24 cellular contexts compared by ENCODE assay signal in genomic region chr7:135924302-135924701, GRCh38. TPM values are rescaled to one million over a fixed set of nuclear protein-coding genes. Genes with fewer than 3 reads are reported as not detected.
DNase-seq lines count a peak whose midpoint lies in the region; ATAC-seq, FAIRE-seq and TF ChIP-seq lines count a peak whose summit lies in the region.
"Had no signal": no experiment of that assay in that cellular context is flagged by ENCODE, and none has a peak within 500 bp of the region (broad histone marks: within the 10 kb centered on the region; RNA-seq: fewer than 3 reads in every experiment).

No MANE protein-coding gene starts in this region.

- no peak for ATAC-seq in GM23338
- ATAC-seq in GM19035 (IDR thresholded peaks at IDR 0.05; ENCODE audit: unreplicated experiment), result no peak
- no peak for ATAC-seq in left colon
- ATAC-seq: stimulated activated naive CD8-positive, alpha-beta T cell treated with anti-CD3 and anti-CD28 coated beads, Interleukin-15, Interleukin-2, amounts not matched to agents 100 U/mL and 50 U/mL, for 24 hours had no signal

- H3K4me3 ChIP-seq in ACC112 (ENCODE audit: low read depth, low read length), result no peak overlapping the region
- no peak overlapping the region for H3K4me3 ChIP-seq in GM23338
- H3K4me3 ChIP-seq in astrocyte (ENCODE audit: insufficient read depth, low read depth, low read length), result no peak overlapping the region
- no peak overlapping the region for H3K4me3 ChIP-seq in mesodermal cell (ENCODE audit: extremely low read depth, insufficient read depth, low read length, poor library complexity, severe bottlenecking)
- no peak overlapping the region for H3K4me3 ChIP-seq in kidney (ENCODE audit: low read length in 2 of 2)
- H3K4me3 ChIP-seq: dorsolateral prefrontal cortex, tibial artery had no signal

- H2AFZ ChIP-seq in ACC112 (ENCODE audit: low read length, unreplicated experiment), result no peak overlapping the region
- no peak overlapping the region for H2AFZ ChIP-seq in GM23338
- no peak overlapping the region for H2AFZ ChIP-seq in astrocyte (ENCODE audit: low read depth, low read length)

- no peaks in the 10 kb centered on the region for H3K9me3 ChIP-seq in astrocyte (ENCODE audit: insufficient read depth, low read depth, low read length)
- no peaks in the 10 kb centered on the region for H3K9me3 ChIP-seq in mesodermal cell (ENCODE audit: control insufficient read depth, low read length)
- no peaks in the 10 kb centered on the region for H3K9me3 ChIP-seq in kidney (ENCODE audit: control insufficient read depth in 1 of 2, low read length in 2 of 2)
- H3K9me3 ChIP-seq: tibial artery had no signal

- no peak for TF ChIP-seq POLR2A in erythroblast (IDR thresholded peaks at IDR 0.05; ENCODE audit: low read length)

- H4K20me1 ChIP-seq in GM23338 (replicated peaks; ENCODE audit: insufficient read depth) (no peaks in the 10 kb centered on the region), astrocyte (ENCODE audit: insufficient read depth, low read length) (no peaks in the 10 kb centered on the region)

- H3K4me1 ChIP-seq in ACC112 (ENCODE audit: control insufficient read depth, insufficient read depth, low read length, unreplicated experiment) (peaks cover 26% of the 10 kb centered on the region), GM23338 (ENCODE audit: insufficient read depth) (no peaks in the 10 kb centered on the region), astrocyte (ENCODE audit: insufficient read depth, low read length) (peaks cover 22% of the 10 kb centered on the region), mesodermal cell (ENCODE audit: control insufficient read depth, insufficient read depth, low read length, poor library complexity, severe bottlenecking) (peaks cover 32% of the 10 kb centered on the region), kidney (ENCODE audit: control insufficient read depth in 1 of 2, insufficient read depth in 1 of 2, low read depth in 1 of 2, low read length in 2 of 2) (peaks cover 0 to 2% of the 10 kb centered on the region in 2 donors)
- H3K4me1 ChIP-seq: tibial artery had no signal

- H3K4me2 ChIP-seq in GM23338, result no peak overlapping the region
- H3K4me2 ChIP-seq in astrocyte (ENCODE audit: low read length), result peak overlapping the region; percentile 71

- intact Hi-C loops in kidney (cut with DNase I) (no loop called here), left colon (cut with DNase I, micrococcal nuclease) (no loop called here)

- no peaks in the 10 kb centered on the region for H3K27me3 Mint-ChIP-seq in GM23338 (ENCODE audit: insufficient read depth, low read depth, poor library complexity)
- H3K27me3 Mint-ChIP-seq in astrocyte (ENCODE audit: low read depth, unreplicated experiment), result no peaks in the 10 kb centered on the region
- H3K27me3 Mint-ChIP-seq: activated CD4-positive, alpha-beta memory T cell treated with anti-CD3 and anti-CD28 coated beads, Interleukin-2, amount 10 ng/mL, durations not matched to agents 7 days and 5 days; CD4-positive, alpha-beta T cell had no signal

- H3K4me3 Mint-ChIP-seq in GM23338 (no peak overlapping the region), astrocyte (ENCODE audit: unreplicated experiment) (no peak overlapping the region)
- H3K4me3 Mint-ChIP-seq: activated CD4-positive, alpha-beta memory T cell treated with anti-CD3 and anti-CD28 coated beads, Interleukin-2, amount 10 ng/mL, durations not matched to agents 7 days and 5 days; CD4-positive, alpha-beta T cell; neural crest cell had no signal

- 93 to 94% methylated on average over 2 to 3 of the region's 3 CpGs for WGBS in mesodermal cell (ENCODE audit: insufficient coverage in 2 of 2), 2 experiments

- peak overlapping the region; percentile 64 for H3K9ac ChIP-seq in astrocyte (ENCODE audit: low read length)
- no peak overlapping the region for H3K9ac ChIP-seq in kidney (ENCODE audit: low read length in 2 of 2)

- H3K27ac Mint-ChIP-seq in GM23338 (peak overlapping the region; percentile 44; the same call in 1 of the 2 replicates), astrocyte (ENCODE audit: unreplicated experiment) (peak overlapping the region; percentile 23)
- H3K27ac Mint-ChIP-seq: activated CD4-positive, alpha-beta memory T cell treated with anti-CD3 and anti-CD28 coated beads, Interleukin-2, amount 10 ng/mL, durations not matched to agents 7 days and 5 days; CD4-positive, alpha-beta T cell had no signal

- H3K27ac ChIP-seq in ACC112 (ENCODE audit: low read depth, low read length) (peak overlapping the region; percentile 81), GM23338 (ENCODE audit: low read depth) (no peak overlapping the region), astrocyte (ENCODE audit: low read depth, low read length) (peak overlapping the region; percentile 81), mesodermal cell (ENCODE audit: low read depth, low read length, severe bottlenecking) (peak overlapping the region; percentile 45), kidney (ENCODE audit: low read depth in 2 of 2, low read length in 2 of 2) (no peak overlapping the region)
- H3K27ac ChIP-seq: dorsolateral prefrontal cortex, tibial artery had no signal

- peaks cover 3% of the 10 kb centered on the region; the same call in 1 of the 2 replicates for H3K9me2 ChIP-seq in GM23338 (ENCODE audit: insufficient read depth)

- H3K36me3 Mint-ChIP-seq in GM23338 (ENCODE audit: low read depth), result peaks cover 4% of the 10 kb centered on the region; the same call in 1 of the 3 replicates
- H3K36me3 Mint-ChIP-seq in astrocyte (ENCODE audit: low read depth, unreplicated experiment), result peaks cover 13% of the 10 kb centered on the region

- H3K79me2 ChIP-seq in ACC112 (ENCODE audit: control insufficient read depth, insufficient read depth, low read length, unreplicated experiment) (peaks cover 9% of the 10 kb centered on the region), GM23338 (replicated peaks; ENCODE audit: insufficient read depth) (no peaks in the 10 kb centered on the region; the same call in 1 of the 2 replicates), astrocyte (ENCODE audit: insufficient read depth, low read length) (peaks cover 20% of the 10 kb centered on the region)

- FAIRE-seq in astrocyte (lab: Jason Lieb, UNC), result no peak
- no peak for FAIRE-seq in kidney (lab: Jason Lieb, UNC)
- FAIRE-seq: small intestine had no signal

- TF ChIP-seq CTCF in GM23338 (conservative IDR thresholded peaks at IDR 0.05; ENCODE audit: low read depth in 2 of 2), result no peak
- TF ChIP-seq CTCF in astrocyte (IDR thresholded peaks at IDR 0.05; ENCODE audit: insufficient read depth, low read depth, low read length), result no peak
- no peak for TF ChIP-seq CTCF in kidney (IDR thresholded peaks at IDR 0.05; ENCODE audit: borderline replicate concordance, extremely low read depth, insufficient read depth)

- H3F3A ChIP-seq in GM23338 (replicated peaks; ENCODE audit: low read depth), result no peaks in the 10 kb centered on the region

- H3K36me3 ChIP-seq in ACC112 (ENCODE audit: insufficient read depth, low read length) (peaks cover 3% of the 10 kb centered on the region; the same call in 1 of the 2 replicates), GM23338 (ENCODE audit: insufficient read depth) (no peaks in the 10 kb centered on the region), astrocyte (ENCODE audit: insufficient read depth, low read length) (peaks cover 9% of the 10 kb centered on the region), mesodermal cell (ENCODE audit: control insufficient read depth, insufficient read depth, low read length) (peaks cover 36% of the 10 kb centered on the region), kidney (ENCODE audit: control insufficient read depth in 1 of 2, insufficient read depth in 2 of 2, low read length in 2 of 2) (no peaks in the 10 kb centered on the region)

- no peaks in the 10 kb centered on the region for H3K9me3 Mint-ChIP-seq in GM23338
- H3K9me3 Mint-ChIP-seq in astrocyte (ENCODE audit: unreplicated experiment), result no peaks in the 10 kb centered on the region
- H3K9me3 Mint-ChIP-seq: activated CD4-positive, alpha-beta memory T cell treated with anti-CD3 and anti-CD28 coated beads, Interleukin-2, amount 10 ng/mL, durations not matched to agents 7 days and 5 days; neural crest cell had no signal

- H3K4me1 Mint-ChIP-seq in GM23338, result peaks cover 10% of the 10 kb centered on the region; the same call in 2 of the 3 replicates
- peaks cover 15% of the 10 kb centered on the region for H3K4me1 Mint-ChIP-seq in astrocyte (ENCODE audit: low read depth, unreplicated experiment)
- H3K4me1 Mint-ChIP-seq: activated CD4-positive, alpha-beta memory T cell treated with anti-CD3 and anti-CD28 coated beads, Interleukin-2, amount 10 ng/mL, durations not matched to agents 7 days and 5 days had no signal

- no peaks in the 10 kb centered on the region for H3K27me3 ChIP-seq in ACC112 (ENCODE audit: insufficient read depth, low read length)
- no peaks in the 10 kb centered on the region for H3K27me3 ChIP-seq in GM23338 (ENCODE audit: insufficient read depth)
- H3K27me3 ChIP-seq in astrocyte (ENCODE audit: insufficient read depth, low read length), result no peaks in the 10 kb centered on the region
- H3K27me3 ChIP-seq: dorsolateral prefrontal cortex, tibial artery had no signal

- no peak for DNase-seq in GM23338 (ENCODE audit: low spot score)
- DNase-seq in astrocyte (ENCODE audit: low read depth), result no peak
- no peak for DNase-seq in erythroblast (lab: John Stamatoyannopoulos, UW)
- no peak for DNase-seq in kidney
- no peak for DNase-seq in left colon
- DNase-seq: activated CD4-positive, alpha-beta memory T cell treated with anti-CD3 and anti-CD28 coated beads, Interleukin-2, amount 10 ng/mL, durations not matched to agents 7 days and 5 days; activated CD4-positive, CD25-positive, alpha-beta regulatory T cell; activated naive CD4-positive, alpha-beta T cell; activated T-cell treated with anti-CD3 and anti-CD28 coated beads, Interleukin-2, amount 50 U/mL, for 1 hour; amygdala; caudate nucleus; CD4-positive, alpha-beta T cell; dorsolateral prefrontal cortex; midbrain; NCI-H1417 treated with DMSO at 0.1 percent for 48 hours; NCI-H748 treated with DMSO at 0.1 percent for 48 hours; small intestine; stimulated activated naive CD8-positive, alpha-beta T cell treated with anti-CD3 and anti-CD28 coated beads, Interleukin-15, Interleukin-2, amounts not matched to agents 100 U/mL and 50 U/mL, for 24 hours; T-helper 9 cell; tibial artery had no signal

RNA-seq across cellular contexts. Expression of gene MTPN, which starts 52.9 kb away (rescaled TPM):
- 90.3 and 100 TPM in 2 replicates for total RNA-seq in GM23338 (2014; rRNA removed; shearing (Covaris generic))
- 83.7 and 87.7 TPM in 2 replicates for polyA plus RNA-seq in GM23338 (2016; fragmentation: Nextera tagmentation; extraction: Ambion mirVana)
- 173 and 183 TPM in 2 replicates for total RNA-seq in astrocyte
- 241 TPM for polyA plus RNA-seq in mesodermal cell (2013, experiment 1 of 2)
- polyA plus RNA-seq in mesodermal cell (2013, experiment 2 of 2), result 239 TPM
- 101 TPM for total RNA-seq in kidney
- 43.1 TPM for polyA plus RNA-seq in kidney (ENCODE audit: insufficient read depth, low read depth, low replicate concordance)
- total RNA-seq in left colon, result 10 to 100 TPM; 96.5 to 97.6 TPM

Comparison
In these comparisons a context has a peak if more than half of its experiments do, and no peak if none do; other contexts are left out.
1. H3K27ac ChIP-seq: peak in ACC112 (single experiment), astrocyte (single experiment) and mesodermal cell (single experiment); none in GM23338 (single experiment) and kidney (0 of 2).